Comparison of ENCODE assay signal across 7 cellular contexts in genomic region chr1:6580588-6581270, GRCh38. TPM values are rescaled to one million over a fixed set of nuclear protein-coding genes. Genes with fewer than 3 reads are reported as not detected.
DNase-seq lines count a peak whose midpoint lies in the region; ATAC-seq, FAIRE-seq and TF ChIP-seq lines count a peak whose summit lies in the region.

No MANE protein-coding gene starts in this region.

- TF ChIP-seq CTCF in RWPE2 (IDR thresholded peaks at IDR 0.05; ENCODE audit: poor library complexity, severe bottlenecking), result peak; percentile 32
- peak; percentile 14 for TF ChIP-seq CTCF in epithelial cell of esophagus (IDR thresholded peaks at IDR 0.05; ENCODE audit: insufficient read depth, low read depth, low read length, missing control alignments)
- no peak for TF ChIP-seq CTCF in neural cell (IDR thresholded peaks at IDR 0.05; ENCODE audit: poor library complexity, severe bottlenecking)

- FAIRE-seq in GM12891 (lab: Jason Lieb, UNC), result peak; percentile 66

- H2AFZ ChIP-seq in neural cell (ENCODE audit: low read depth, low read length), result no peak overlapping the region

- H3K27me3 ChIP-seq in RWPE2 (ENCODE audit: insufficient read depth, poor library complexity, severe bottlenecking) (no peaks in the 10 kb centered on the region), neural cell (ENCODE audit: insufficient read depth, low read depth, low read length) (no peaks in the 10 kb centered on the region)

- H4K20me1 ChIP-seq in neural cell (ENCODE audit: insufficient read depth), result no peaks in the 10 kb centered on the region

- H3K4me3 ChIP-seq in RWPE2 (ENCODE audit: severe bottlenecking) (peak overlapping the region; percentile 76), epithelial cell of esophagus (ENCODE audit: low read length) (peak overlapping the region; percentile 79), neural cell (ENCODE audit: low read length) (peak overlapping the region; percentile 97)

- H3K79me2 ChIP-seq in neural cell (replicated peaks; ENCODE audit: insufficient read depth, low read length), result peaks cover 17% of the 10 kb centered on the region

- peak overlapping the region; percentile 79 for H3K4me2 ChIP-seq in neural cell (ENCODE audit: low read length)

- H3K27ac ChIP-seq in RWPE2 (ENCODE audit: poor library complexity, severe bottlenecking) (peak overlapping the region; percentile 21), neural cell (ENCODE audit: low read length) (peak overlapping the region; percentile 90)

- no peaks in the 10 kb centered on the region for H3F3A ChIP-seq in neural cell (ENCODE audit: insufficient read depth, low read length, poor library complexity, severe bottlenecking)

- H3K9me2 ChIP-seq in neural cell (ENCODE audit: insufficient read depth, low read length), result no peaks in the 10 kb centered on the region

- TF ChIP-seq EP300 in neural cell (conservative IDR thresholded peaks at IDR 0.05; ENCODE audit: poor library complexity, severe bottlenecking), result no peak

- no peak for TF ChIP-seq RAD21 in neural cell (conservative IDR thresholded peaks at IDR 0.05)

- DNase-seq in GM12891 (ENCODE audit: insufficient read length, low spot score), result no peak
- no peak for DNase-seq in RWPE2 (ENCODE audit: low spot score)
- DNase-seq in epithelial cell of esophagus (ENCODE audit: low read depth), result no peak

- no peaks in the 10 kb centered on the region for H3K9me3 ChIP-seq in RWPE2 (ENCODE audit: severe bottlenecking)
- H3K9me3 ChIP-seq in neural cell (ENCODE audit: low read length), result no peaks in the 10 kb centered on the region

- peak overlapping the region; percentile 90 for H3K9ac ChIP-seq in neural cell (ENCODE audit: low read length)

- H3K36me3 ChIP-seq in RWPE2 (ENCODE audit: low read depth) (peaks cover 19% of the 10 kb centered on the region), neural cell (ENCODE audit: insufficient read depth, low read length) (no peaks in the 10 kb centered on the region)

- ATAC-seq in RWPE2 (ENCODE audit: low read depth) (no peak), GM21515 (IDR thresholded peaks at IDR 0.05; ENCODE audit: unreplicated experiment) (no peak), GM21423 (IDR thresholded peaks at IDR 0.05; ENCODE audit: unreplicated experiment) (no peak), GM19455 (IDR thresholded peaks at IDR 0.05; ENCODE audit: unreplicated experiment) (no peak)

- peaks cover 13% of the 10 kb centered on the region for H3K4me1 ChIP-seq in RWPE2 (ENCODE audit: insufficient read depth, poor library complexity, severe bottlenecking)

- no peak for TF ChIP-seq POLR2A in GM12891 (IDR thresholded peaks at IDR 0.05; ENCODE audit: low read depth, low read length)

TF ChIP-seq in GM12891, 5 proteins besides CTCF, POLR2A, EP300 and RAD21:
- no peak for TF ChIP-seq POLR2AphosphoS5 (IDR thresholded peaks at IDR 0.05; ENCODE audit: low read depth, low read length)
- no peak for TF ChIP-seq TAF1 (IDR thresholded peaks at IDR 0.05; ENCODE audit: low read depth, low read length)
- no peak for TF ChIP-seq PAX5 (IDR thresholded peaks at IDR 0.05; ENCODE audit: insufficient read depth, low read length, severe bottlenecking)
- no peak for TF ChIP-seq SPI1 (IDR thresholded peaks at IDR 0.05; ENCODE audit: low read depth, low read length)
- no peak for TF ChIP-seq POU2F2 (IDR thresholded peaks at IDR 0.05; ENCODE audit: low read depth, low read length)
TF ChIP-seq in GM12891: peak in this region for 0.

TF ChIP-seq in neural cell, 6 proteins besides CTCF, POLR2A, EP300 and RAD21:
- TF ChIP-seq POLR2AphosphoS5 (IDR thresholded peaks at IDR 0.05) (no peak), REST (IDR thresholded peaks at IDR 0.05; ENCODE audit: borderline replicate concordance) (no peak), TAF1 (IDR thresholded peaks at IDR 0.05; ENCODE audit: low read depth) (no peak), MXI1 (conservative IDR thresholded peaks at IDR 0.05; ENCODE audit: poor library complexity, severe bottlenecking) (no peak), SMC3 (conservative IDR thresholded peaks at IDR 0.05; ENCODE audit: poor library complexity) (no peak), EZH2 (IDR thresholded peaks at IDR 0.05; ENCODE audit: borderline replicate concordance, insufficient read depth, low read length, poor library complexity, severe bottlenecking) (no peak)

RNA-seq across cellular contexts. Expression of gene ZBTB48, which starts 0.9 kb away (rescaled TPM):
- 14.1 TPM for polyA plus RNA-seq in GM12891 (2012; ENCODE audit: low read depth, missing spikeins)
- polyA plus RNA-seq in neural cell, result 38.7 and 48.2 TPM in 2 replicates
- polyA minus RNA-seq in neural cell, result 31.2 and 31.4 TPM in 2 replicates

RNA-seq across cellular contexts. Expression of gene KLHL21, which starts 21.9 kb away (rescaled TPM):
- polyA plus RNA-seq in GM12891 (2012; ENCODE audit: low read depth, missing spikeins), result 6.0 TPM
- polyA plus RNA-seq in neural cell, result 8.4 and 8.7 TPM in 2 replicates
- polyA minus RNA-seq in neural cell, result 13.4 and 13.6 TPM in 2 replicates

RNA-seq across cellular contexts. Expression of gene TAS1R1, which starts 25.6 kb away (rescaled TPM):
- polyA plus RNA-seq in GM12891 (2012; ENCODE audit: low read depth, missing spikeins), result 0.21 TPM
- polyA plus RNA-seq in neural cell, result not detected in 2 replicates
- polyA minus RNA-seq in neural cell, result not detected in 2 replicates

RNA-seq across cellular contexts. Expression of gene NOL9, which starts 26.4 kb away (rescaled TPM):
- 5.1 TPM for polyA plus RNA-seq in GM12891 (2012; ENCODE audit: low read depth, missing spikeins)
- 25.4 and 30.7 TPM in 2 replicates for polyA plus RNA-seq in neural cell
- polyA minus RNA-seq in neural cell, result 42.4 and 44.6 TPM in 2 replicates

RNA-seq across cellular contexts. Expression of gene PHF13, which starts 32.8 kb away (rescaled TPM):
- 11.0 TPM for polyA plus RNA-seq in GM12891 (2012; ENCODE audit: low read depth, missing spikeins)
- polyA plus RNA-seq in neural cell, result 11.0 and 12.9 TPM in 2 replicates
- polyA minus RNA-seq in neural cell, result 18.5 and 20.5 TPM in 2 replicates
